18 cellular contexts compared by ENCODE assay signal in genomic region chr2:224334083-224334482, GRCh38.
DNase-seq lines count a peak whose midpoint lies in the region; ATAC-seq, FAIRE-seq and TF ChIP-seq lines count a peak whose summit lies in the region.
"Had no signal": no experiment of that assay in that cellular context is flagged by ENCODE, and none has a peak within 500 bp of the region (broad histone marks: within the 10 kb centered on the region; RNA-seq: fewer than 3 reads in every experiment).

No MANE protein-coding gene starts in this region.

- peak; percentile 82 for ATAC-seq in GM21367 (IDR thresholded peaks at IDR 0.05; ENCODE audit: unreplicated experiment)

- DNase-seq in MV-4-11 (lab: John Stamatoyannopoulos, UW), result peak; percentile 68
- no peak for DNase-seq in bronchial epithelial cell (ENCODE audit: low read depth)
- peak; percentile 17 for DNase-seq in retina
- DNase-seq in left ventricle myocardium inferior, result no peak
- no peak for DNase-seq in GM10266 (ENCODE audit: extremely low spot score)
- DNase-seq: C1 segment of cervical spinal cord; Calu3; CD4-positive, alpha-beta memory T cell; COR-L47; DMS53; DMS79 treated with DMSO at 0.1 percent for 48 hours; GF-D8; H7; HCEC 1CT had no signal

- H3K4me1 ChIP-seq in left ventricle myocardium inferior, result no peaks in the 10 kb centered on the region

- FAIRE-seq in bronchial epithelial cell (lab: Jason Lieb, UNC), result peak; percentile 32
- FAIRE-seq: GM12892, H1 had no signal

- H3K36me3 ChIP-seq in bronchial epithelial cell (ENCODE audit: control insufficient read depth, insufficient read depth, low read length) (no peaks in the 10 kb centered on the region), left ventricle myocardium inferior (no peaks in the 10 kb centered on the region)

- intact Hi-C loops in left ventricle myocardium inferior (cut with micrococcal nuclease), result no loop called here

- H3K27ac ChIP-seq in left ventricle myocardium inferior (replicated peaks), result no peak overlapping the region
- H3K27ac ChIP-seq: GM23248 had no signal

- H3K4me3 ChIP-seq in bronchial epithelial cell (ENCODE audit: low read depth, low read length), result no peak overlapping the region
- no peak overlapping the region for H3K4me3 ChIP-seq in left ventricle myocardium inferior
- H3K4me3 ChIP-seq: GM23248 had no signal

- no peaks in the 10 kb centered on the region for H3K9me3 ChIP-seq in left ventricle myocardium inferior (replicated peaks)

- TF ChIP-seq CTCF in bronchial epithelial cell (IDR thresholded peaks at IDR 0.05; ENCODE audit: insufficient read depth, low read length, severe bottlenecking) (no peak), left ventricle myocardium inferior (IDR thresholded peaks at IDR 0.05; ENCODE audit: borderline replicate concordance) (no peak), GM10266 (IDR thresholded peaks at IDR 0.05; ENCODE audit: control insufficient read depth, insufficient read depth, low read depth, missing control alignments) (no peak)

- H3K27me3 ChIP-seq in bronchial epithelial cell (ENCODE audit: control insufficient read depth, insufficient read depth, low read length), result peaks cover 3% of the 10 kb centered on the region
- H3K27me3 ChIP-seq in left ventricle myocardium inferior (ENCODE audit: low read depth), result peaks cover 28% of the 10 kb centered on the region

Comparison
In these comparisons a context has a peak if more than half of its experiments do, and no peak if none do; other contexts are left out.
1. DNase-seq: peak in MV-4-11 (single experiment) and retina (single experiment); none in bronchial epithelial cell (single experiment), left ventricle myocardium inferior (single experiment) and GM10266 (single experiment).